In genomic region chr6:49937017-49937416, GRCh38 we compare ENCODE assay signal across 30 cellular contexts. TPM values are rescaled to one million over a fixed set of nuclear protein-coding genes. Genes with fewer than 3 reads are reported as not detected.
DNase-seq lines count a peak whose midpoint lies in the region; ATAC-seq, FAIRE-seq and TF ChIP-seq lines count a peak whose summit lies in the region.
"Had no signal": no experiment of that assay in that cellular context is flagged by ENCODE, and none has a peak within 500 bp of the region (broad histone marks: within the 10 kb centered on the region; RNA-seq: fewer than 3 reads in every experiment).

No MANE protein-coding gene starts in this region.

- no peaks in the 10 kb centered on the region for H3K79me2 ChIP-seq in HepG2 (ENCODE audit: insufficient read depth, low read length)

- POLR2A ChIA-PET in HepG2 (lab: Yijun Ruan, JAX), result no interaction called here

- in situ Hi-C loops in HepG2 (cut with HindIII; ENCODE audit: extremely low pct_ligation_motif_present, low pct_unique_long_range_greater_than_20kb), result no loop called here

- H3K4me1 ChIP-seq in HepG2 (ENCODE audit: insufficient read depth, low read length), result no peaks in the 10 kb centered on the region
- no peaks in the 10 kb centered on the region for H3K4me1 ChIP-seq in right lobe of liver
- H3K4me1 ChIP-seq: BE2C, BLaER1 had no signal

- no peak for DNase-seq in HepG2 (ENCODE audit: low spot score)
- DNase-seq in right lobe of liver, result no peak
- peak; percentile 28 for DNase-seq in WERI-Rb-1
- DNase-seq in stimulated activated CD4-positive, alpha-beta T cell treated with anti-CD3 and anti-CD28 coated beads, Interleukin-4, amount 100 ng/mL, for 1 hour, result no peak
- DNase-seq: ACHN; BE2C; C1 segment of cervical spinal cord; CD4-positive, alpha-beta memory T cell; CD4-positive, CD25-positive, alpha-beta regulatory T cell; CD8-positive, alpha-beta memory T cell; COR-L47; DMS 273 treated with DMSO at 0.1 percent for 48 hours; DMS153; DMS53; DMS79; DND-41; EL; GDM1 had no signal

- CTCF ChIA-PET in HepG2 (lab: Yijun Ruan, JAX; ENCODE audit: low intra/inter-chr PET ratio, low total read pairs), result no interaction called here

- 2% methylated on average over 2 of the region's 2 CpGs for WGBS in HepG2 (ENCODE audit: low lambda C conversion rate)
- WGBS in right lobe of liver (ENCODE audit: insufficient coverage, low coverage, low lambda C conversion rate, missing lambda C conversion rate), result 53% methylated on average over 2 of the region's 2 CpGs

- H4K20me1 ChIP-seq in HepG2 (ENCODE audit: insufficient read depth, low read length), result no peaks in the 10 kb centered on the region
- H4K20me1 ChIP-seq: BLaER1 had no signal

- no peak for TF ChIP-seq RAD21 in HepG2 (CRISPR knock-in tag; IDR thresholded peaks at IDR 0.05)

- intact Hi-C loops in HepG2 (cut with micrococcal nuclease; ENCODE audit: unreplicated experiment) (no loop called here), right lobe of liver (cut with DNase I) (no loop called here)

- no peak overlapping the region for H3K9ac ChIP-seq in HepG2 (ENCODE audit: insufficient read depth, low read depth, low read length)
- H3K9ac ChIP-seq: BLaER1 had no signal

- BruUV-seq in HepG2 (replicated peaks; lab: Mats Ljungman, UMichigan), result no TSS peak

- no peaks in the 10 kb centered on the region for H3K9me3 ChIP-seq in HepG2 (ENCODE audit: low read length)
- no peaks in the 10 kb centered on the region for H3K9me3 ChIP-seq in right lobe of liver
- no peaks in the 10 kb centered on the region for H3K9me3 ChIP-seq in WERI-Rb-1 (ENCODE audit: severe bottlenecking)
- H3K9me3 ChIP-seq: BE2C, BLaER1 had no signal

- no peak overlapping the region for H3K27ac ChIP-seq in HepG2 (ENCODE audit: extremely low read length, insufficient read depth, low read length)
- no peak overlapping the region for H3K27ac ChIP-seq in right lobe of liver
- no peak overlapping the region for H3K27ac ChIP-seq in WERI-Rb-1
- H3K27ac ChIP-seq: 22Rv1, BLaER1 had no signal

- TF ChIP-seq CTCF in HepG2 (CRISPR knock-in tag; IDR thresholded peaks at IDR 0.05) (no peak), right lobe of liver (IDR thresholded peaks at IDR 0.05) (no peak), WERI-Rb-1 (IDR thresholded peaks at IDR 0.05; ENCODE audit: low read depth, low read length) (no peak)

- H3K36me3 ChIP-seq in HepG2 (replicated peaks in 1 of 2; ENCODE audit: control insufficient read depth in 1 of 2, insufficient read depth in 2 of 2, low read length in 2 of 2) (no peaks in the 10 kb centered on the region), right lobe of liver (no peaks in the 10 kb centered on the region), WERI-Rb-1 (no peaks in the 10 kb centered on the region)
- H3K36me3 ChIP-seq: BE2C, BLaER1 had no signal

- TF ChIP-seq EP300 in HepG2 (IDR thresholded peaks at IDR 0.05; ENCODE audit: low read depth in 2 of 2, low read length in 2 of 2) (no peak), HepG2 (CRISPR knock-in tag; IDR thresholded peaks at IDR 0.05; ENCODE audit: borderline replicate concordance) (no peak)

- FAIRE-seq in HepG2 (lab: Jason Lieb, UNC), result no peak
- FAIRE-seq: GM12878, GM12892, GM18507 had no signal

- no peak overlapping the region for H2AFZ ChIP-seq in HepG2 (ENCODE audit: low read length)

- no peak for TF ChIP-seq POLR2A in HepG2 (IDR thresholded peaks at IDR 0.05; ENCODE audit: insufficient read depth in 1 of 2, low read depth in 2 of 2, low read length in 2 of 2)
- no peak for TF ChIP-seq POLR2A in right lobe of liver (IDR thresholded peaks at IDR 0.05)

- H3K27me3 ChIP-seq in HepG2 (ENCODE audit: control insufficient read depth in 1 of 2, insufficient read depth in 2 of 2, low read length in 2 of 2) (no peaks in the 10 kb centered on the region), right lobe of liver (no peaks in the 10 kb centered on the region), WERI-Rb-1 (ENCODE audit: insufficient read depth, low read depth, severe bottlenecking) (no peaks in the 10 kb centered on the region)
- H3K27me3 ChIP-seq: BE2C, BLaER1 had no signal

- no peak for ATAC-seq in HepG2
- ATAC-seq in right lobe of liver, result no peak
- ATAC-seq in HG02885 (IDR thresholded peaks at IDR 0.05; ENCODE audit: poor library complexity, unreplicated experiment), result no peak
- ATAC-seq: GM12878 had no signal

- no peak overlapping the region for H3K4me2 ChIP-seq in HepG2 (ENCODE audit: low read depth, low read length)
- H3K4me2 ChIP-seq: BLaER1 had no signal

- no peak overlapping the region for H3K4me3 ChIP-seq in HepG2 (replicated peaks in 1 of 3; ENCODE audit: insufficient read depth in 1 of 3, low read depth in 2 of 3, low read length in 3 of 3)
- H3K4me3 ChIP-seq in right lobe of liver, result no peak overlapping the region
- H3K4me3 ChIP-seq in WERI-Rb-1 (ENCODE audit: low read depth, low read length), result no peak overlapping the region
- H3K4me3 ChIP-seq: BLaER1, GM12878 had no signal

TF ChIP-seq in HepG2, 621 proteins besides CTCF, POLR2A, EP300 and RAD21:
- TF ChIP-seq HOXA9 (CRISPR knock-in tag; IDR thresholded peaks at IDR 0.05; ENCODE audit: borderline replicate concordance), result no peak
- peak; percentile 75 for TF ChIP-seq MAFF (IDR thresholded peaks at IDR 0.05; ENCODE audit: low read depth, low read length)
- TF ChIP-seq MAFK (conservative IDR thresholded peaks at IDR 0.05 in 1 of 2, IDR thresholded peaks at IDR 0.05 in 1 of 2; ENCODE audit: low read length in 2 of 2), result peak; percentile 74 to 78

RNA-seq across cellular contexts. Expression of gene DEFB114, which starts 26.9 kb away (rescaled TPM):
- total RNA-seq in HepG2 (2016; rRNA removed; fragmentation: Illumina TruSeq; extraction: Trizol) (not detected in 2 replicates), right lobe of liver (not detected)
- total RNA-seq in HepG2 (2016; cell fraction: cytosol; rRNA removed; fragmentation: Illumina TruSeq; extraction: Trizol; ENCODE audit: low read depth), result not detected in 2 replicates
- not detected in 2 replicates for total RNA-seq in HepG2 (2016; cell fraction: insoluble cytoplasmic fraction; rRNA removed; fragmentation: Illumina TruSeq; extraction: Trizol)
- total RNA-seq in HepG2 (2016; cell fraction: membrane; rRNA removed; fragmentation: Illumina TruSeq; extraction: Trizol), result not detected in 2 replicates
- not detected in 2 replicates for total RNA-seq in HepG2 (2016; cell fraction: nucleus; rRNA removed; fragmentation: Illumina TruSeq; extraction: Trizol)
- polyA plus RNA-seq in HepG2 (2011; rRNA removed), result not detected in 2 replicates
- polyA plus RNA-seq in HepG2 (2011; cell fraction: cytosol; rRNA removed), result not detected in 2 replicates
- not detected in 2 replicates for polyA plus RNA-seq in HepG2 (2011; cell fraction: nucleus; rRNA removed)
- polyA plus RNA-seq in HepG2 (2012), result not detected in 2 replicates
- not detected in 2 replicates for polyA plus RNA-seq in HepG2 (2016; cell fraction: cytosol; fragmentation: Illumina TruSeq; extraction: Trizol; ENCODE audit: low read depth)
- polyA plus RNA-seq in HepG2 (2016; cell fraction: insoluble cytoplasmic fraction; fragmentation: Illumina TruSeq; extraction: Trizol; ENCODE audit: low read depth), result not detected in 2 replicates
- polyA plus RNA-seq in HepG2 (2016; cell fraction: membrane; fragmentation: Illumina TruSeq; extraction: Trizol; ENCODE audit: low read depth), result not detected in 2 replicates
- not detected in 2 replicates for polyA plus RNA-seq in HepG2 (2016; cell fraction: nucleus; fragmentation: Illumina TruSeq; extraction: Trizol; ENCODE audit: insufficient read depth, low read depth)
- not detected in 2 replicates for polyA minus RNA-seq in HepG2 (2011; rRNA and poly(A)+ RNA removed; ENCODE audit: low replicate concordance)
- not detected in 2 replicates for polyA minus RNA-seq in HepG2 (2011; cell fraction: cytosol; rRNA and poly(A)+ RNA removed)
- not detected in 2 replicates for polyA minus RNA-seq in HepG2 (2011; cell fraction: nucleus; rRNA and poly(A)+ RNA removed)
- total RNA-seq: A172; A673; CD4-positive, alpha-beta memory T cell; CD4-positive, CD25-positive, alpha-beta regulatory T cell; CD8-positive, alpha-beta memory T cell; Daoy; G401; GM12878 had no signal
- polyA plus RNA-seq: AG04450; CD14-positive monocyte; CD4-positive, alpha-beta memory T cell; CD4-positive, CD25-positive, alpha-beta regulatory T cell; CD8-positive, alpha-beta memory T cell; GM12878 had no signal

RNA-seq across cellular contexts. Expression of gene DEFB113, which starts 32.4 kb away (rescaled TPM):
- total RNA-seq in HepG2 (2016; rRNA removed; fragmentation: Illumina TruSeq; extraction: Trizol) (not detected in 2 replicates), right lobe of liver (not detected)
- not detected in 2 replicates for total RNA-seq in HepG2 (2016; cell fraction: cytosol; rRNA removed; fragmentation: Illumina TruSeq; extraction: Trizol; ENCODE audit: low read depth)
- not detected in 2 replicates for total RNA-seq in HepG2 (2016; cell fraction: insoluble cytoplasmic fraction; rRNA removed; fragmentation: Illumina TruSeq; extraction: Trizol)
- not detected in 2 replicates for total RNA-seq in HepG2 (2016; cell fraction: membrane; rRNA removed; fragmentation: Illumina TruSeq; extraction: Trizol)
- not detected in 2 replicates for total RNA-seq in HepG2 (2016; cell fraction: nucleus; rRNA removed; fragmentation: Illumina TruSeq; extraction: Trizol)
- not detected in 2 replicates for polyA plus RNA-seq in HepG2 (2011; rRNA removed)
- polyA plus RNA-seq in HepG2 (2011; cell fraction: cytosol; rRNA removed), result not detected in 2 replicates
- polyA plus RNA-seq in HepG2 (2011; cell fraction: nucleus; rRNA removed), result not detected in 2 replicates
- not detected in 2 replicates for polyA plus RNA-seq in HepG2 (2012)
- polyA plus RNA-seq in HepG2 (2016; cell fraction: cytosol; fragmentation: Illumina TruSeq; extraction: Trizol; ENCODE audit: low read depth), result not detected in 2 replicates
- polyA plus RNA-seq in HepG2 (2016; cell fraction: insoluble cytoplasmic fraction; fragmentation: Illumina TruSeq; extraction: Trizol; ENCODE audit: low read depth), result not detected in 2 replicates
- not detected in 2 replicates for polyA plus RNA-seq in HepG2 (2016; cell fraction: membrane; fragmentation: Illumina TruSeq; extraction: Trizol; ENCODE audit: low read depth)
- not detected in 2 replicates for polyA plus RNA-seq in HepG2 (2016; cell fraction: nucleus; fragmentation: Illumina TruSeq; extraction: Trizol; ENCODE audit: insufficient read depth, low read depth)
- not detected in 2 replicates for polyA minus RNA-seq in HepG2 (2011; rRNA and poly(A)+ RNA removed; ENCODE audit: low replicate concordance)
- not detected in 2 replicates for polyA minus RNA-seq in HepG2 (2011; cell fraction: cytosol; rRNA and poly(A)+ RNA removed)
- polyA minus RNA-seq in HepG2 (2011; cell fraction: nucleus; rRNA and poly(A)+ RNA removed), result not detected in 2 replicates
- total RNA-seq: A172; A673; CD4-positive, alpha-beta memory T cell; CD4-positive, CD25-positive, alpha-beta regulatory T cell; CD8-positive, alpha-beta memory T cell; Daoy; G401; GM12878 had no signal
- polyA plus RNA-seq: AG04450; CD14-positive monocyte; CD4-positive, alpha-beta memory T cell; CD4-positive, CD25-positive, alpha-beta regulatory T cell; CD8-positive, alpha-beta memory T cell; GM12878 had no signal
